9 cellular contexts compared by ENCODE assay signal in genomic region chr12:52879394-52880351, GRCh38. TPM values are rescaled to one million over a fixed set of nuclear protein-coding genes. Genes with fewer than 3 reads are reported as not detected.
A peak's percentile ranks its signal among the peaks of the same experiment; 100 is the strongest.
DNase-seq lines count a peak whose midpoint lies in the region; ATAC-seq, FAIRE-seq and TF ChIP-seq lines count a peak whose summit lies in the region.
"Had no signal": no experiment of that assay in that cellular context is flagged by ENCODE, and none has a peak within 500 bp of the region (broad histone marks: within the 10 kb centered on the region; RNA-seq: fewer than 3 reads in every experiment).

No MANE protein-coding gene starts in this region.

- peak; percentile 61 for DNase-seq in COLO668 (lab: John Stamatoyannopoulos, UW; ENCODE audit: unreplicated experiment)
- DNase-seq in NCI-H226, result peak; percentile 89
- DNase-seq in activated CD4-positive, CD25-positive, alpha-beta regulatory T cell treated with anti-CD3 and anti-CD28 coated beads, Interleukin-2, amount 50 U/mL, for 16 hours (ENCODE audit: low read depth, low spot score), result peak; percentile 28
- DNase-seq in bronchial epithelial cell (ENCODE audit: low read depth), result peak; percentile 80
- peak; percentile 84 for DNase-seq in iPS-NIHi7 (ENCODE audit: extremely low spot score)
- DNase-seq in stimulated activated CD4-positive, alpha-beta T cell treated with anti-CD3 and anti-CD28 coated beads, Interleukin-12 subunit alpha, Interleukin-12 subunit beta, amount 100 ng/mL, for 24 hours (ENCODE audit: low read depth in 2 of 2), result peak; percentile 57 to 63
- DNase-seq in mesenteric fat pad (ENCODE audit: low spot score), result no peak

- H3K36me3 ChIP-seq in bronchial epithelial cell (ENCODE audit: control insufficient read depth, insufficient read depth, low read length), result no peaks in the 10 kb centered on the region

- peak; percentile 99 for TF ChIP-seq CTCF in bronchial epithelial cell (IDR thresholded peaks at IDR 0.05; ENCODE audit: insufficient read depth, low read length, severe bottlenecking)

- no peaks in the 10 kb centered on the region for H3K27me3 ChIP-seq in bronchial epithelial cell (ENCODE audit: control insufficient read depth, insufficient read depth, low read length)

- ATAC-seq in HG02759 (IDR thresholded peaks at IDR 0.05; ENCODE audit: unreplicated experiment), result peak; percentile 71

- no peak overlapping the region for H3K4me3 ChIP-seq in bronchial epithelial cell (ENCODE audit: low read depth, low read length)
- H3K4me3 ChIP-seq: SK-N-MC had no signal

- FAIRE-seq in bronchial epithelial cell (lab: Jason Lieb, UNC), result no peak

RNA-seq across cellular contexts. Expression of gene KRT8, which starts 25.2 kb away (rescaled TPM):
- total RNA-seq in bronchial epithelial cell (146 and 309 TPM in 2 replicates), mesenteric fat pad (5.7 TPM)

RNA-seq across cellular contexts. Expression of gene KRT78, which starts 30.9 kb away (rescaled TPM):
- total RNA-seq in bronchial epithelial cell (5.3 and 17.0 TPM in 2 replicates), mesenteric fat pad (not detected)

RNA-seq across cellular contexts. Expression of gene KRT79, which starts 45.6 kb away (rescaled TPM):
- total RNA-seq in bronchial epithelial cell (under 0.01 and 0.26 TPM in 2 replicates), mesenteric fat pad (2.4 TPM)

Comparison
In these comparisons a context has a peak if more than half of its experiments do, and no peak if none do; other contexts are left out.
1. RNA of gene KRT8, which starts 25.2 kb away (total RNA-seq): 146 to 309 TPM in bronchial epithelial cell; 5.7 TPM in mesenteric fat pad (single experiment); every median in the first group is over 10 times any median in the second.